11 cellular contexts compared by ENCODE assay signal in the genomic region with DNA sequence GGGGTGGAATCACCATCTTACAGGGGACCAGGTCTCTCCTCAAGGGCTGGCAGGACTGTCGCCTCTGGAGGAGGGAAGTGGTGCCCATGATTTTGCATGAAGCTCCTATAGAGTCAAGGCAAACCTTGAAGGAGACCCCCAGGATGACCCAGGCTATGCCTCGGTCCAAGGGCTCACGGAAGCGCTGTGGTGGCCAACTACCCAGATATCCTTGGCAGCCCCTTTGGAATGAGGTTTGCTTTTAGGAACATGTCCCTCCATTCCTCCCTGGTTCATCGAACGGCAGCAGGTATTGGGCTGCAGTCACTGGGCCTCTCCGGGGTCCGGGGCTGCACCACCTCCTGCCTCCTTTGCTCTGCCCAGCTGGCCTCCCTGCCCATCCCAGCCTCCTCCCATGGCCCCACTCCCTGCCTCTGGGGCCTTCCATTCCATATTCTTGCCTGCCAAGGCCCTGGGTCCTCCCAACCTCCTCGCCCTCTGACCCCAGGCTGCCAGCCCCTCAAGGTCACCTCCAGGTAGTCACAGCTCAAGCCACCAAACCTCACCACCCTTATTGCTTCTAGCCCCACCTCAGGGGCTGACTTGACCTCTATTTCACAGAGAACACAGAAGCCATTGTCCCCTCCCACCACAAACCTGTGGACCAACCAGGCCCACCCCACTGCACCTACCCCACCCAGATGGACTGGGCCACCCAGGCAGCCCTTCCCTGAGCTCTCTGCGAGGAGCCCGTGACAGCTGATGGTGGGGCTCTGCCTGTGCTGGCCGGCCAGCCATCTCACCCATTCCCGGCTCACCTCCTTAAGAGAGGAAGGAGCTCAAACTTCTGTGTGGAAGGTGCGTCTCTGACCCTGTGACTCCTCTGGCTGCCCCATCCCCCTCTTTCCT. TPM values are rescaled to one million over a fixed set of nuclear protein-coding genes. Genes with fewer than 3 reads are reported as not detected.
DNase-seq lines count a peak whose midpoint lies in the region; TF ChIP-seq lines count a peak whose summit lies in the region.
"Had no signal": no experiment of that assay in that cellular context is flagged by ENCODE, and none has a peak within 500 bp of the region (broad histone marks: within the 10 kb centered on the region; RNA-seq: fewer than 3 reads in every experiment).

No MANE protein-coding gene starts in this region.

- DNase-seq in activated naive CD4-positive, alpha-beta T cell treated with Interleukin-2 at 50 U/mL for 16 hours, result no peak
- peak; percentile 52 for DNase-seq in activated CD8-positive, alpha-beta memory T cell treated with anti-CD3 and anti-CD28 coated beads, Interleukin-2, amount 50 U/mL, for 48 hours
- DNase-seq in lower leg skin (ENCODE audit: low spot score in 2 of 2) (peak; percentile 11 to 74), transverse colon (peak; percentile 4), SW480 (ENCODE audit: low spot score) (no peak), NCI-H1417 (lab: John Stamatoyannopoulos, UW) (no peak), NCI-H524 (lab: John Stamatoyannopoulos, UW) (no peak)
- DNase-seq: NCI-H1048, NCI-H226 had no signal

- no peaks in the 10 kb centered on the region for H3K36me3 ChIP-seq in transverse colon
- H3K36me3 ChIP-seq: esophagus muscularis mucosa had no signal

- intact Hi-C loops in lower leg skin (cut with DNase I; ENCODE audit: low total_unique reads) (no loop called here), transverse colon (cut with DNase I; ENCODE audit: low total_unique reads) (no loop called here)

- no peak overlapping the region for H3K4me3 ChIP-seq in lower leg skin (ENCODE audit: low read depth, poor library complexity, severe bottlenecking)
- no peak overlapping the region for H3K4me3 ChIP-seq in transverse colon
- H3K4me3 ChIP-seq: esophagus muscularis mucosa had no signal

- TF ChIP-seq POLR2A in lower leg skin (IDR thresholded peaks at IDR 0.05), result no peak
- TF ChIP-seq POLR2A in transverse colon (IDR thresholded peaks at IDR 0.05), result no peak

- H3K4me3 Mint-ChIP-seq in activated naive CD4-positive, alpha-beta T cell treated with anti-CD3 and anti-CD28 coated beads, Interleukin-2, amount 50 U/mL, for 24 hours, result no peak overlapping the region

- H3K9me3 Mint-ChIP-seq in activated naive CD4-positive, alpha-beta T cell treated with anti-CD3 and anti-CD28 coated beads, Interleukin-2, amount 50 U/mL, for 24 hours, result no peaks in the 10 kb centered on the region

- peak overlapping the region; percentile 47 for H3K27ac Mint-ChIP-seq in activated naive CD4-positive, alpha-beta T cell treated with anti-CD3 and anti-CD28 coated beads, Interleukin-2, amount 50 U/mL, for 24 hours

- H3K4me1 ChIP-seq in transverse colon, result no peaks in the 10 kb centered on the region
- H3K4me1 ChIP-seq: esophagus muscularis mucosa had no signal

- no peaks in the 10 kb centered on the region for H3K9me3 ChIP-seq in transverse colon
- H3K9me3 ChIP-seq: esophagus muscularis mucosa had no signal

- H3K36me3 Mint-ChIP-seq in activated naive CD4-positive, alpha-beta T cell treated with anti-CD3 and anti-CD28 coated beads, Interleukin-2, amount 50 U/mL, for 24 hours, result no peaks in the 10 kb centered on the region

- no peak for TF ChIP-seq CTCF in lower leg skin (IDR thresholded peaks at IDR 0.05)
- TF ChIP-seq CTCF in transverse colon (IDR thresholded peaks at IDR 0.05), result no peak

- H3K27me3 ChIP-seq in transverse colon, result no peaks in the 10 kb centered on the region
- H3K27me3 ChIP-seq: esophagus muscularis mucosa had no signal

- in situ Hi-C loops in transverse colon (cut with MboI; ENCODE audit: low pct_ligation_motif_present in 1 of 4, low pct_unique_long_range_greater_than_20kb in 1 of 4, low sequenced_read_pairs in 3 of 4), result no loop called here

- H3K27ac ChIP-seq in transverse colon, result no peak overlapping the region
- H3K27ac ChIP-seq: esophagus muscularis mucosa had no signal

- peaks cover 7% of the 10 kb centered on the region for H3K4me1 Mint-ChIP-seq in activated naive CD4-positive, alpha-beta T cell treated with anti-CD3 and anti-CD28 coated beads, Interleukin-2, amount 50 U/mL, for 24 hours

- no peaks in the 10 kb centered on the region for H3K27me3 Mint-ChIP-seq in activated naive CD4-positive, alpha-beta T cell treated with anti-CD3 and anti-CD28 coated beads, Interleukin-2, amount 50 U/mL, for 24 hours

- WGBS in lower leg skin, 2 donors, result 88 to 90% methylated on average over 13 to 14 of the region's 14 CpGs
- 89 to 100% methylated on average over 2 to 12 of the region's 14 CpGs for WGBS in transverse colon (ENCODE audit: low coverage in 1 of 2), 2 donors

- TF ChIP-seq EP300 in transverse colon (IDR thresholded peaks at IDR 0.05; ENCODE audit: low read depth), result no peak

RNA-seq across cellular contexts. Expression of a gene that starts 3.6 kb away (rescaled TPM):
- total RNA-seq in lower leg skin, result not detected
- total RNA-seq in transverse colon, result not detected
- total RNA-seq: esophagus muscularis mucosa had no signal

RNA-seq across cellular contexts. Expression of a gene that starts 16.7 kb away (rescaled TPM):
- total RNA-seq in lower leg skin, result not detected
- not detected for total RNA-seq in transverse colon
- total RNA-seq: esophagus muscularis mucosa had no signal

RNA-seq across cellular contexts. Expression of a gene that starts 45.4 kb away (rescaled TPM):
- total RNA-seq in lower leg skin (under 1 TPM in 3 of 4 donors, not detected in 1; 0.27 to 0.59 (median 0.32) TPM), transverse colon (under 1 TPM in 2 of 4 donors, not detected in 2; 0.41 to 0.64 TPM)

Comparison
In these comparisons a context has a peak if more than half of its experiments do, and no peak if none do; other contexts are left out.
1. DNase-seq: peak in activated CD8-positive, alpha-beta memory T cell treated with anti-CD3 and anti-CD28 coated beads, Interleukin-2, amount 50 U/mL, for 48 hours (single experiment), lower leg skin (2 of 2) and transverse colon (single experiment); none in activated naive CD4-positive, alpha-beta T cell treated with Interleukin-2 at 50 U/mL for 16 hours (single experiment), SW480 (single experiment), NCI-H1417 (0 of 3) and NCI-H524 (0 of 2).